15 cellular contexts compared by ENCODE assay signal in genomic region chr9:7906783-7907182, GRCh38.
DNase-seq lines count a peak whose midpoint lies in the region; ATAC-seq and TF ChIP-seq lines count a peak whose summit lies in the region.
"Had no signal": no experiment of that assay in that cellular context is flagged by ENCODE, and none has a peak within 500 bp of the region (broad histone marks: within the 10 kb centered on the region; RNA-seq: fewer than 3 reads in every experiment).

No MANE protein-coding gene starts in this region.

- peaks cover 3% of the 10 kb centered on the region for H3K27me3 Mint-ChIP-seq in activated naive CD8-positive, alpha-beta T cell treated with anti-CD3 and anti-CD28 coated beads, Interleukin-2, amount 50 U/mL, for 24 hours
- no peaks in the 10 kb centered on the region for H3K27me3 Mint-ChIP-seq in activated naive CD8-positive, alpha-beta T cell treated with anti-CD3 and anti-CD28 coated beads for 36 hours
- no peaks in the 10 kb centered on the region for H3K27me3 Mint-ChIP-seq in MCF 10A (ENCODE audit: insufficient read depth, unreplicated experiment)
- H3K27me3 Mint-ChIP-seq: CD4-positive, alpha-beta T cell had no signal

- H3K9me3 Mint-ChIP-seq in activated naive CD8-positive, alpha-beta T cell treated with anti-CD3 and anti-CD28 coated beads, Interleukin-2, amount 50 U/mL, for 24 hours: no peaks in the 10 kb centered on the region
- H3K9me3 Mint-ChIP-seq in activated naive CD8-positive, alpha-beta T cell treated with anti-CD3 and anti-CD28 coated beads for 36 hours: no peaks in the 10 kb centered on the region
- peaks cover 14% of the 10 kb centered on the region for H3K9me3 Mint-ChIP-seq in MCF 10A (ENCODE audit: unreplicated experiment)
- H3K9me3 Mint-ChIP-seq: CD4-positive, alpha-beta T cell had no signal

- H3K4me3 Mint-ChIP-seq in activated naive CD8-positive, alpha-beta T cell treated with anti-CD3 and anti-CD28 coated beads, Interleukin-2, amount 50 U/mL, for 24 hours: no peak overlapping the region
- no peak overlapping the region for H3K4me3 Mint-ChIP-seq in activated naive CD8-positive, alpha-beta T cell treated with anti-CD3 and anti-CD28 coated beads for 36 hours
- H3K4me3 Mint-ChIP-seq in MCF 10A (ENCODE audit: unreplicated experiment): no peak overlapping the region
- H3K4me3 Mint-ChIP-seq: CD4-positive, alpha-beta T cell had no signal

- BruUV-seq in MCF 10A (replicated peaks; lab: Mats Ljungman, UMichigan): no TSS peak

- DNase-seq in activated naive CD8-positive, alpha-beta T cell treated with anti-CD3 and anti-CD28 coated beads, Interleukin-2, amount 50 U/mL, for 24 hours: no peak
- DNase-seq in activated naive CD8-positive, alpha-beta T cell treated with anti-CD3 and anti-CD28 coated beads for 36 hours: no peak
- DNase-seq in astrocyte of the hippocampus (ENCODE audit: low read depth, low spot score): peak; percentile 38
- DNase-seq in kidney tubule cell (ENCODE audit: low spot score): peak; percentile 2
- DNase-seq in MCF 10A (ENCODE audit: unreplicated experiment): no peak
- DNase-seq in NCI-H748 (lab: John Stamatoyannopoulos, UW; ENCODE audit: unreplicated experiment): no peak
- DNase-seq: ACHN; Calu3; CD4-positive, alpha-beta T cell; DMS 273 treated with DMSO at 0.1 percent for 48 hours; GM23248 had no signal

- H3K4me1 Mint-ChIP-seq in activated naive CD8-positive, alpha-beta T cell treated with anti-CD3 and anti-CD28 coated beads, Interleukin-2, amount 50 U/mL, for 24 hours: peaks cover 4% of the 10 kb centered on the region
- H3K4me1 Mint-ChIP-seq in activated naive CD8-positive, alpha-beta T cell treated with anti-CD3 and anti-CD28 coated beads for 36 hours: peaks cover 7% of the 10 kb centered on the region
- no peaks in the 10 kb centered on the region for H3K4me1 Mint-ChIP-seq in MCF 10A (ENCODE audit: insufficient read depth, unreplicated experiment)

- H3K36me3 Mint-ChIP-seq in activated naive CD8-positive, alpha-beta T cell treated with anti-CD3 and anti-CD28 coated beads, Interleukin-2, amount 50 U/mL, for 24 hours (ENCODE audit: low read depth): no peaks in the 10 kb centered on the region
- H3K36me3 Mint-ChIP-seq in activated naive CD8-positive, alpha-beta T cell treated with anti-CD3 and anti-CD28 coated beads for 36 hours: peaks cover 1% of the 10 kb centered on the region
- H3K36me3 Mint-ChIP-seq in MCF 10A (ENCODE audit: insufficient read depth, unreplicated experiment): no peaks in the 10 kb centered on the region

- ATAC-seq in activated naive CD8-positive, alpha-beta T cell treated with anti-CD3 and anti-CD28 coated beads, Interleukin-2, amount 50 U/mL, for 24 hours: no peak
- ATAC-seq in HG02870 (IDR thresholded peaks at IDR 0.05; ENCODE audit: unreplicated experiment): no peak
- no peak for ATAC-seq in SK-N-SH treated with all-trans-retinoic acid at 6 μM for 48 hours
- ATAC-seq: HCT116, HepG2 had no signal

- no peak for TF ChIP-seq CTCF in MCF 10A (IDR thresholded peaks at IDR 0.05; ENCODE audit: unreplicated experiment)

- POLR2A ChIA-PET in MCF 10A (lab: Yijun Ruan, JAX): no interaction called here

- intact Hi-C loops in MCF 10A (cut with micrococcal nuclease): no loop called here

- H3K27ac Mint-ChIP-seq in activated naive CD8-positive, alpha-beta T cell treated with anti-CD3 and anti-CD28 coated beads, Interleukin-2, amount 50 U/mL, for 24 hours: peak overlapping the region; percentile 5
- H3K27ac Mint-ChIP-seq in activated naive CD8-positive, alpha-beta T cell treated with anti-CD3 and anti-CD28 coated beads for 36 hours: no peak overlapping the region
- H3K27ac Mint-ChIP-seq in MCF 10A (ENCODE audit: low read depth, unreplicated experiment): no peak overlapping the region
- H3K27ac Mint-ChIP-seq: CD4-positive, alpha-beta T cell had no signal

- CTCF ChIA-PET in MCF 10A (lab: Yijun Ruan, JAX): interaction anchor here (0.6 to 0.7 kb wide), 2 partner anchors 32 to 673 kb away, joined by 3 to 5 read pairs; no protein-coding TSS in a partner anchor

TF ChIP-seq in SK-N-SH treated with all-trans-retinoic acid at 6 μM for 48 hours, 23 proteins besides CTCF, POLR2A, EP300 and RAD21:
- TF ChIP-seq TCF4 (CRISPR knock-in tag; IDR thresholded peaks at IDR 0.05; ENCODE audit: borderline replicate concordance) (no peak), ARNTL (CRISPR knock-in tag; IDR thresholded peaks at IDR 0.05; ENCODE audit: borderline replicate concordance, low read depth) (no peak), PPARA (CRISPR knock-in tag; IDR thresholded peaks at IDR 0.05; ENCODE audit: borderline replicate concordance) (no peak), ZNF70 (CRISPR knock-in tag; IDR thresholded peaks at IDR 0.05) (no peak), TSHZ2 (CRISPR knock-in tag; IDR thresholded peaks at IDR 0.05) (no peak), ZFP3 (CRISPR knock-in tag; IDR thresholded peaks at IDR 0.05) (no peak), CSDC2 (CRISPR knock-in tag; IDR thresholded peaks at IDR 0.05) (no peak)
- TF ChIP-seq, protein P1, sequence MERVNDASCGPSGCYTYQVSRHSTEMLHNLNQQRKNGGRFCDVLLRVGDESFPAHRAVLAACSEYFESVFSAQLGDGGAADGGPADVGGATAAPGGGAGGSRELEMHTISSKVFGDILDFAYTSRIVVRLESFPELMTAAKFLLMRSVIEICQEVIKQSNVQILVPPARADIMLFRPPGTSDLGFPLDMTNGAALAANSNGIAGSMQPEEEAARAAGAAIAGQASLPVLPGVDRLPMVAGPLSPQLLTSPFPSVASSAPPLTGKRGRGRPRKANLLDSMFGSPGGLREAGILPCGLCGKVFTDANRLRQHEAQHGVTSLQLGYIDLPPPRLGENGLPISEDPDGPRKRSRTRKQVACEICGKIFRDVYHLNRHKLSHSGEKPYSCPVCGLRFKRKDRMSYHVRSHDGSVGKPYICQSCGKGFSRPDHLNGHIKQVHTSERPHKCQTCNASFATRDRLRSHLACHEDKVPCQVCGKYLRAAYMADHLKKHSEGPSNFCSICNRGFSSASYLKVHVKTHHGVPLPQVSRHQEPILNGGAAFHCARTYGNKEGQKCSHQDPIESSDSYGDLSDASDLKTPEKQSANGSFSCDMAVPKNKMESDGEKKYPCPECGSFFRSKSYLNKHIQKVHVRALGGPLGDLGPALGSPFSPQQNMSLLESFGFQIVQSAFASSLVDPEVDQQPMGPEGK (CRISPR knock-in tag; IDR thresholded peaks at IDR 0.05; ENCODE audit: borderline replicate concordance): no peak

Comparison
In these comparisons a context has a peak if more than half of its experiments do, and no peak if none do; other contexts are left out.
1. DNase-seq: peak in astrocyte of the hippocampus (single experiment) and kidney tubule cell (single experiment); none in activated naive CD8-positive, alpha-beta T cell treated with anti-CD3 and anti-CD28 coated beads, Interleukin-2, amount 50 U/mL, for 24 hours (single experiment), activated naive CD8-positive, alpha-beta T cell treated with anti-CD3 and anti-CD28 coated beads for 36 hours (single experiment), MCF 10A (single experiment) and NCI-H748 (single experiment).